Comparison of ENCODE assay signal across 8 cellular contexts in the genomic region with DNA sequence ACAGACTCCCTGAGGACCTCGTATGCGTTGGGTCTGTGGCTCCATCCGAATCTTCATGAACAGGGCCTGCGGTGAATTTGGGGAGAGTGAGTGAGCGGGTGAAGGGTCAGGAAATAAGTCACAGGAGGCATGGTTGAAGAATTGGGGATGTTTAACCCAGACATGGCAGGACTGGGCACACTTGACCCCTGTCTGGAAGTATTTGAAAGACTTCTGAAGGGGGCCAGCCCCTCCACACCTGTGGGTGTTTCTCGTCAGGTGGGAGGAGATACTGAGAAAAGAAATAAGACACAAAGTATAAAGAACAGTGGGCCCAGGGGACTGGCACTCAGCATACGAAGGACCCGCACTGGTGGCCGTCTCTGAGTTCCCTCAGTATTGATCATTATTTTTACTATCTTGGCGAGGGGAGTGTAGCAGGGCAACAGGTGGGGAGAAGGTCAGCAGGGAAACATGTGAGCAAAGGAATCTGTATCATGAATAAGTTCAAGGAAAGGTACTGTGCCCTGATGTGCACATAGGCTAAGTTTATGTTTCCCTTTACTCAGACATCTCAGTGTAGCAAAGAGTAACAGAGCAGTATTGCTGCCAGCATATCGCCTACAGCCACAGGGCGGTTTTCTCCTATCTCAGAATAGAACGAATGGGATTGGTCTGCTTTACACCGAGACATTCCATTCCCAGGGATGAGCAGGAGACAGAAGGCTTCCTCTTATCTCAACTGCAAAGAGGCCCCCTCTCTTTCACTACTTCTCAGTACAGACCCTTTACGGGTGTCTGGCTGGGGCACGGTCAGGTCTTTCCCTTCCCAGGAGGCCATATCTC. TPM values are rescaled to one million over a fixed set of nuclear protein-coding genes. Genes with fewer than 3 reads are reported as not detected.
A peak's percentile ranks its signal among the peaks of the same experiment; 100 is the strongest.
DNase-seq lines count a peak whose midpoint lies in the region; ATAC-seq, FAIRE-seq and TF ChIP-seq lines count a peak whose summit lies in the region.

No MANE protein-coding gene starts in this region.

- no peak for TF ChIP-seq POLR2A in sigmoid colon (IDR thresholded peaks at IDR 0.05)

- H3K27ac ChIP-seq in SJSA1 = peak overlapping the region; percentile 43
- peak overlapping the region; percentile 90 for H3K27ac ChIP-seq in fibroblast of lung (ENCODE audit: insufficient read depth, low read length)
- H3K27ac ChIP-seq in sigmoid colon = peak overlapping the region; percentile 90 to 97 (median 94)

- ATAC-seq in GM21526 (IDR thresholded peaks at IDR 0.05; ENCODE audit: low FRiP score, unreplicated experiment) (peak; percentile 2), HG02642 (IDR thresholded peaks at IDR 0.05; ENCODE audit: poor library complexity, unreplicated experiment) (no peak)

- H3K4me2 ChIP-seq in fibroblast of lung (ENCODE audit: extremely low read depth, insufficient read depth, low read length) = peak overlapping the region; percentile 91

- H3K36me3 ChIP-seq in SJSA1 = peaks cover 17% of the 10 kb centered on the region
- no peaks in the 10 kb centered on the region for H3K36me3 ChIP-seq in fibroblast of lung (ENCODE audit: control insufficient read depth, insufficient read depth, low read length)
- no peaks in the 10 kb centered on the region for H3K36me3 ChIP-seq in sigmoid colon

- H2AFZ ChIP-seq in fibroblast of lung (ENCODE audit: low read length) = no peak overlapping the region

- peak overlapping the region; percentile 67 for H3K9ac ChIP-seq in fibroblast of lung (ENCODE audit: insufficient read depth, low read length)

- TF ChIP-seq CTCF in fibroblast of lung (conservative IDR thresholded peaks at IDR 0.05 in 1 of 2, IDR thresholded peaks at IDR 0.05 in 1 of 2; ENCODE audit: low read depth in 1 of 2, low read length in 2 of 2) (no peak), sigmoid colon (IDR thresholded peaks at IDR 0.05) (no peak), D721Med (IDR thresholded peaks at IDR 0.05; ENCODE audit: insufficient read depth, missing control alignments) (no peak), GM13976 (IDR thresholded peaks at IDR 0.05; ENCODE audit: borderline replicate concordance, control extremely low read depth, extremely low read depth, insufficient read depth, missing control alignments) (no peak)

- DNase-seq in SJSA1 (ENCODE audit: low read depth in 1 of 2, low spot score in 2 of 2) (no peak), fibroblast of lung (ENCODE audit: low read depth in 2 of 2) (no peak), sigmoid colon (peak; percentile 63), G401 (ENCODE audit: low spot score) (no peak), D721Med (ENCODE audit: insufficient read length, low spot score) (no peak), GM13976 (ENCODE audit: low spot score) (no peak)

- no peak for FAIRE-seq in D721Med (lab: Jason Lieb, UNC)

- intact Hi-C loops in sigmoid colon (cut with DNase I) = loop anchor here (2.0 to 10.0 kb wide), 2 partner anchors 20 to 590 kb away; no protein-coding TSS in a partner anchor

- in situ Hi-C loops in G401 (cut with HindIII; ENCODE audit: low sequenced_read_pairs) = no loop called here
- in situ Hi-C loops in GM13976 (cut with MboI; ENCODE audit: low sequenced_read_pairs, unreplicated experiment) = no loop called here

- H4K20me1 ChIP-seq in fibroblast of lung (ENCODE audit: control insufficient read depth, extremely low read depth, insufficient read depth, low read length) = no peaks in the 10 kb centered on the region

- H3K4me1 ChIP-seq in SJSA1 (replicated peaks) (peaks cover 23% of the 10 kb centered on the region), fibroblast of lung (ENCODE audit: control insufficient read depth, extremely low read depth, insufficient read depth, low read length) (peaks cover 3% of the 10 kb centered on the region), sigmoid colon (peaks cover 0 to 46% (median 39%) of the 10 kb centered on the region in 4 donors)

- no peak for TF ChIP-seq EP300 in sigmoid colon (IDR thresholded peaks at IDR 0.05)

- H3K4me3 ChIP-seq in SJSA1 (peak overlapping the region; percentile 61), fibroblast of lung (replicated peaks in 1 of 4; ENCODE audit: control extremely low read depth in 1 of 4, insufficient read depth in 1 of 4, low read depth in 3 of 4, low read length in 4 of 4) (peak overlapping the region; percentile 66 to 84 (median 76)), sigmoid colon (peak overlapping the region; percentile 62 to 73 (median 66))

- H3K9me3 ChIP-seq in SJSA1 (replicated peaks) = no peaks in the 10 kb centered on the region
- no peaks in the 10 kb centered on the region for H3K9me3 ChIP-seq in fibroblast of lung (ENCODE audit: control insufficient read depth, insufficient read depth, low read depth, low read length)
- H3K9me3 ChIP-seq in sigmoid colon = no peaks in the 10 kb centered on the region

- H3K27me3 ChIP-seq in SJSA1 (replicated peaks) (no peaks in the 10 kb centered on the region), fibroblast of lung (ENCODE audit: control insufficient read depth, insufficient read depth, low read length) (no peaks in the 10 kb centered on the region), sigmoid colon (no peaks in the 10 kb centered on the region)

- 9 to 26% methylated on average over 16 of the region's 16 CpGs for WGBS in sigmoid colon, 2 donors

- H3K79me2 ChIP-seq in fibroblast of lung (ENCODE audit: control insufficient read depth, insufficient read depth, low read length) = peaks cover 47% of the 10 kb centered on the region

RNA-seq across cellular contexts. Expression of gene PFKFB3, which starts 38.2 kb away (rescaled TPM):
- 15.6 and 21.8 TPM in 2 replicates for total RNA-seq in SJSA1 (2014; rRNA removed; shearing (Covaris generic))
- total RNA-seq in fibroblast of lung (22.9 and 25.8 TPM in 2 replicates), sigmoid colon (10 to 100 TPM; 24.5 to 29.3 (median 28.5) TPM)
- polyA plus RNA-seq in fibroblast of lung (14.2 and 15.5 TPM in 2 replicates), sigmoid colon (10 to 100 TPM; 10.2 to 33.2 (median 13.9) TPM)
- polyA plus RNA-seq in fibroblast of lung (2012) = 21.8 and 22.1 TPM in 2 replicates
- 36.3 and 37.4 TPM in 2 replicates for polyA minus RNA-seq in fibroblast of lung (ENCODE audit: low replicate concordance)
- 5.2 and 11.0 TPM in 2 replicates for total RNA-seq in G401 (2014; rRNA removed; shearing (Covaris generic))

Comparison
In these comparisons a context has a peak if more than half of its experiments do, and no peak if none do; other contexts are left out.
1. H3K27ac ChIP-seq: peak in every context shown above with its lines; median percentile 94 in sigmoid colon; 90 in fibroblast of lung; 43 in SJSA1.